Comparison of ENCODE assay signal across 1 cellular context in the genomic region with DNA sequence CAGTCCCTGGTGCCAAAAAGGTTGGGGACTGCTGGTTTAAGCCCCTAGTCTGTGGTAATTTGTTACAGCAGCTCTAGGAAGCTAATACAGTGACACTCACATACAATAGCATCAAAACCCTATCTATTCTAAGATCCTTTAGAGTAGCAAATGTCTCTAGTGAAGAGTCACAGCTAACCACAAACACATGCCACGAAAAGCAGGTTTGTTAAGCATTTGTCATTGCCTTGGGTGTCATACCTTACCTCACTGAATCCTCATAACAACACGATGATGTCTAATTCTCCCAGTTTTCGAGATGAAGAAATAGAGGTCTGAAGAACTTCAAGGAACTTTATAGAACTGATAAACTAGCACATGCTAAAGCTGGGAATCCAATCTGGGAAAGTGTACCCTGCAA.
TF ChIP-seq lines count a peak whose summit lies in the region.

No MANE protein-coding gene starts in this region.

TF ChIP-seq in IMR-90, 13 proteins besides CTCF, POLR2A, EP300 and RAD21 (continued from another document):
- TF ChIP-seq CHD1 (IDR thresholded peaks at IDR 0.05; ENCODE audit: low read depth, low read length) (no peak), MAFK (IDR thresholded peaks at IDR 0.05; ENCODE audit: low read depth, low read length) (no peak), RCOR1 (IDR thresholded peaks at IDR 0.05; ENCODE audit: insufficient replicate concordance, low read length) (no peak), NFE2L2 (IDR thresholded peaks at IDR 0.05; ENCODE audit: low read depth, low read length) (no peak), RFX5 (IDR thresholded peaks at IDR 0.05; ENCODE audit: low read depth, low read length) (no peak)
- TF ChIP-seq, protein P1, sequence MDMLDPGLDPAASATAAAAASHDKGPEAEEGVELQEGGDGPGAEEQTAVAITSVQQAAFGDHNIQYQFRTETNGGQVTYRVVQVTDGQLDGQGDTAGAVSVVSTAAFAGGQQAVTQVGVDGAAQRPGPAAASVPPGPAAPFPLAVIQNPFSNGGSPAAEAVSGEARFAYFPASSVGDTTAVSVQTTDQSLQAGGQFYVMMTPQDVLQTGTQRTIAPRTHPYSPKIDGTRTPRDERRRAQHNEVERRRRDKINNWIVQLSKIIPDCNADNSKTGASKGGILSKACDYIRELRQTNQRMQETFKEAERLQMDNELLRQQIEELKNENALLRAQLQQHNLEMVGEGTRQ (IDR thresholded peaks at IDR 0.05; ENCODE audit: low read depth, low read length): no peak
